16 cellular contexts compared by ENCODE assay signal in genomic region chrX:79263550-79263949, GRCh38.
DNase-seq lines count a peak whose midpoint lies in the region; ATAC-seq, FAIRE-seq and TF ChIP-seq lines count a peak whose summit lies in the region.
"Had no signal": no experiment of that assay in that cellular context is flagged by ENCODE, and none has a peak within 500 bp of the region (broad histone marks: within the 10 kb centered on the region; RNA-seq: fewer than 3 reads in every experiment).

No MANE protein-coding gene starts in this region.

- peaks cover 61 to 75% (median 75%) of the 10 kb centered on the region in 3 donors for H3K4me1 Mint-ChIP-seq in CD8-positive, alpha-beta memory T cell
- H3K4me1 Mint-ChIP-seq in T-helper 17 cell = peaks cover 42% of the 10 kb centered on the region

- no peaks in the 10 kb centered on the region for H3K9me3 Mint-ChIP-seq in CD8-positive, alpha-beta memory T cell

- H3K4me3 Mint-ChIP-seq in CD8-positive, alpha-beta memory T cell = peak overlapping the region; percentile 2 to 43 (median 12)
- peak overlapping the region; percentile 75 for H3K4me3 Mint-ChIP-seq in T-helper 17 cell

- H3K4me1 ChIP-seq in A673 (ENCODE audit: insufficient read depth, low read length, poor library complexity, severe bottlenecking) (peaks cover 59% of the 10 kb centered on the region), foreskin keratinocyte (no peaks in the 10 kb centered on the region)
- H3K4me1 ChIP-seq in CD8-positive, alpha-beta memory T cell (ENCODE audit: insufficient read depth, low read length) = peaks cover 70% of the 10 kb centered on the region
- H3K4me1 ChIP-seq: Peyer's patch had no signal

- H3K9me3 ChIP-seq in A673 (ENCODE audit: low read depth, low read length, poor library complexity, severe bottlenecking) (no peaks in the 10 kb centered on the region), T-helper 17 cell (ENCODE audit: control insufficient read depth, low read length, poor library complexity, severe bottlenecking) (no peaks in the 10 kb centered on the region)
- no peaks in the 10 kb centered on the region for H3K9me3 ChIP-seq in CD8-positive, alpha-beta memory T cell (ENCODE audit: low read length)
- H3K9me3 ChIP-seq: Peyer's patch had no signal

- DNase-seq in A673 (ENCODE audit: low spot score) = no peak
- no peak for DNase-seq in CD8-positive, alpha-beta memory T cell
- no peak for DNase-seq in T-helper 17 cell
- DNase-seq in NCI-H510A (lab: John Stamatoyannopoulos, UW) = no peak
- no peak for DNase-seq in foreskin keratinocyte
- DNase-seq in HTR-8/SVneo (ENCODE audit: insufficient read length, low spot score) = no peak
- no peak for DNase-seq in GM13977 (ENCODE audit: low spot score)
- DNase-seq: amygdala; effector CD4-positive, alpha-beta T cell; NCI-H1417 treated with DMSO at 0.1 percent for 48 hours; NCI-H2171 treated with DMSO at 0.1 percent for 48 hours; Peyer's patch; right cardiac atrium; T1000; trophoblast cell had no signal

- H3K27me3 ChIP-seq in A673 (replicated peaks; ENCODE audit: insufficient read depth, low read depth, low read length, poor library complexity) (no peaks in the 10 kb centered on the region), foreskin keratinocyte (no peaks in the 10 kb centered on the region)
- no peaks in the 10 kb centered on the region for H3K27me3 ChIP-seq in CD8-positive, alpha-beta memory T cell (ENCODE audit: insufficient read depth, low read length, poor library complexity, severe bottlenecking)
- H3K27me3 ChIP-seq: Peyer's patch had no signal

- H3K4me3 ChIP-seq in A673 (ENCODE audit: low read depth, low read length, poor library complexity, severe bottlenecking) = no peak overlapping the region
- no peak overlapping the region for H3K4me3 ChIP-seq in CD8-positive, alpha-beta memory T cell (ENCODE audit: low read length)
- H3K4me3 ChIP-seq: Peyer's patch had no signal

- ATAC-seq in T-helper 17 cell (no peak), foreskin keratinocyte (no peak)
- ATAC-seq: right cardiac atrium had no signal

- H3K27ac Mint-ChIP-seq in CD8-positive, alpha-beta memory T cell = peak overlapping the region; percentile 43 to 98 (median 72)
- peak overlapping the region; percentile 86 for H3K27ac Mint-ChIP-seq in T-helper 17 cell

- H3K36me3 Mint-ChIP-seq in CD8-positive, alpha-beta memory T cell = no peaks in the 10 kb centered on the region
- H3K36me3 Mint-ChIP-seq in T-helper 17 cell (ENCODE audit: low read depth) = no peaks in the 10 kb centered on the region

- FAIRE-seq in colon (lab: Jason Lieb, UNC) (peak; percentile 41), HTR-8/SVneo (lab: Jason Lieb, UNC) (no peak)

- intact Hi-C loops in A673 (cut with micrococcal nuclease; ENCODE audit: unreplicated experiment) = loop anchor here (5.0 kb wide), 1 partner anchor 96 kb away; no protein-coding TSS in a partner anchor

- in situ Hi-C loops in GM13977 (cut with MboI; ENCODE audit: low pct_unique_long_range_greater_than_20kb, low sequenced_read_pairs, unreplicated experiment) = loop anchor here (10.0 to 25.0 kb wide), 2 partner anchors 119 to 301 kb away; partner anchors contain the start of gene GPR174

- H3K27me3 Mint-ChIP-seq in CD8-positive, alpha-beta memory T cell = no peaks in the 10 kb centered on the region
- H3K27me3 Mint-ChIP-seq in T-helper 17 cell = no peaks in the 10 kb centered on the region

- H3K36me3 ChIP-seq in A673 (ENCODE audit: insufficient read depth, low read length, poor library complexity, severe bottlenecking) = no peaks in the 10 kb centered on the region
- H3K36me3 ChIP-seq in CD8-positive, alpha-beta memory T cell (ENCODE audit: insufficient read depth, low read length) = no peaks in the 10 kb centered on the region
- H3K36me3 ChIP-seq: Peyer's patch had no signal

- CTCF ChIA-PET in A673 (lab: Charles Lee) = no interaction called here
- CTCF ChIA-PET in CD8-positive, alpha-beta memory T cell (lab: Charles Lee) = no interaction called here

- TF ChIP-seq CTCF in A673 (conservative IDR thresholded peaks at IDR 0.05; ENCODE audit: low read depth, low read length) (no peak), foreskin keratinocyte (conservative IDR thresholded peaks at IDR 0.05) (no peak), GM13977 (IDR thresholded peaks at IDR 0.05; ENCODE audit: extremely low read depth, insufficient read depth, missing control alignments) (no peak)

- POLR2A ChIA-PET in A673 (lab: Charles Lee; ENCODE audit: low non-redundant PET) = no interaction called here
- POLR2A ChIA-PET in CD8-positive, alpha-beta memory T cell (lab: Charles Lee) = interaction anchor here (1.0 kb wide), 1 partner anchor 101 kb away, joined by 3 read pairs; no protein-coding TSS in a partner anchor

- no TSS peak for BruUV-seq in A673 (replicated peaks; lab: Mats Ljungman, UMichigan)

- peak overlapping the region; percentile 60 for H3K27ac ChIP-seq in A673 (ENCODE audit: low read depth, low read length, poor library complexity, severe bottlenecking)
- H3K27ac ChIP-seq in CD8-positive, alpha-beta memory T cell (ENCODE audit: low read depth, low read length) = no peak overlapping the region
- no peak overlapping the region for H3K27ac ChIP-seq in foreskin keratinocyte
